ENCODE assay signal across 11 cellular contexts in the genomic region with DNA sequence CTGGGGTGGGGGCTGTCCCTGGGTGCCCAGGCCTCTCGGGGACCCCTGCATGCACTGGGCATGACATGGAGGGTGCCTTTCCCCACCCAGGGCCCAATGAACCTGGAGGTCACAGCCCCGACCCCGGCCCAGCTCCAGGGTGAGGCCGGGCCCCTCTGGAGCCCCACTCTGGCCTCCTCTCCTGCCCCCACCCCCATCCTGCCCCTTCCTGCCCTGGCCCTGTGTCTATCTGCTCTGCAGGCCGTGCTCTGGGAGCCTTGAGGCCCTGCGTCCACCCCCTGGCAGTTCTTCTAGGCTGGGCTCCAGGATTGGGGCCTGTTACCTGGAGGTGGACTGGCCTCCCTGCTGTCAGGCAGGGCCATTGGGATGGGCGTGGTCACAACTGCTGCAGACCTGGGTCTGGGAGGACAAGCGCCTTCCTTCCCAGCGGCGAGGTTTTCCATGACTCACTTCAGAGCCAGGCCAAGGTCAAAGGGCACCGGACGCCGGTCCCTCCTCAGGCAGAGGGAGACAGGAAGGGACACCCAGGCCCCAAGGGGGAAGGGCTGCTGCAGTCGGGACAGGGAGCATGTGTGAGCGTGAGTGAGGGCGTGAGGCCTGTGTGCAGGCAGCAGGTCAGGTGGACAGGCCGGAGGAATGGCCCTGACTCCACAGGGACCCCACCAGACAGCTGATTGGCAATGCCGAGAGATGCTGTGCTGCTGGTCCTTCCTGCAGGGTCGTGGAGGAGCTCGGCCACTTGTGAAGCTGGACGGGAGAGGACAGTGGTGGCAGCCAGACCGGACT. TPM values are rescaled to one million over a fixed set of nuclear protein-coding genes. Genes with fewer than 3 reads are reported as not detected.
A peak's percentile ranks its signal among the peaks of the same experiment; 100 is the strongest.
DNase-seq lines count a peak whose midpoint lies in the region; ATAC-seq and TF ChIP-seq lines count a peak whose summit lies in the region.
"Had no signal": no experiment of that assay in that cellular context is flagged by ENCODE, and none has a peak within 500 bp of the region (broad histone marks: within the 10 kb centered on the region; RNA-seq: fewer than 3 reads in every experiment).

No MANE protein-coding gene starts in this region.

- no peak overlapping the region for H3K4me3 Mint-ChIP-seq in GM23338
- H3K4me3 Mint-ChIP-seq in activated T-cell treated with anti-CD3 and anti-CD28 coated beads, Interleukin-2, amount 50 U/mL, for 24 hours, result no peak overlapping the region
- H3K4me3 Mint-ChIP-seq: activated B cell treated with CpG ODN at 0.5 μM for 24 hours had no signal

- H3K79me2 ChIP-seq in GM23338 (replicated peaks; ENCODE audit: insufficient read depth), result no peaks in the 10 kb centered on the region

- no peaks in the 10 kb centered on the region for H3K9me3 Mint-ChIP-seq in GM23338
- H3K9me3 Mint-ChIP-seq in activated T-cell treated with anti-CD3 and anti-CD28 coated beads, Interleukin-2, amount 50 U/mL, for 24 hours, result no peaks in the 10 kb centered on the region
- H3K9me3 Mint-ChIP-seq: activated B cell treated with CpG ODN at 0.5 μM for 24 hours had no signal

- H3K4me2 ChIP-seq in GM23338, result no peak overlapping the region

- H4K20me1 ChIP-seq in GM23338 (replicated peaks; ENCODE audit: insufficient read depth), result no peaks in the 10 kb centered on the region; the same call in 1 of the 2 replicates

- H3K27ac ChIP-seq in adrenal gland (peak overlapping the region; percentile 11 to 89 (median 65)), prostate gland (peak overlapping the region; percentile 39 to 59), GM23338 (ENCODE audit: low read depth) (no peak overlapping the region)
- H3K27ac ChIP-seq: HL-60 had no signal

- H3K4me3 ChIP-seq in adrenal gland (no peak overlapping the region), prostate gland (no peak overlapping the region), GM23338 (no peak overlapping the region)

- H3K36me3 Mint-ChIP-seq in GM23338 (ENCODE audit: low read depth), result no peaks in the 10 kb centered on the region
- H3K36me3 Mint-ChIP-seq in activated T-cell treated with anti-CD3 and anti-CD28 coated beads, Interleukin-2, amount 50 U/mL, for 24 hours (ENCODE audit: low read depth), result no peaks in the 10 kb centered on the region

- H3K4me1 ChIP-seq in adrenal gland (replicated peaks in 1 of 2), result peaks cover 9 to 12% of the 10 kb centered on the region in 2 donors
- H3K4me1 ChIP-seq in prostate gland (replicated peaks), result no peaks in the 10 kb centered on the region
- no peaks in the 10 kb centered on the region; the same call in 1 of the 2 replicates for H3K4me1 ChIP-seq in GM23338 (ENCODE audit: insufficient read depth)

- no peak for TF ChIP-seq POLR2A in adrenal gland (IDR thresholded peaks at IDR 0.05)
- no peak for TF ChIP-seq POLR2A in prostate gland (IDR thresholded peaks at IDR 0.05)

- peak; percentile 74 for ATAC-seq in left ventricle myocardium superior
- ATAC-seq in GM23338, result no peak

- 35 to 59% (median 52%) methylated on average over 9 to 22 of the region's 22 CpGs for WGBS in adrenal gland, 4 donors
- WGBS in prostate gland, result 77% methylated on average over 21 of the region's 22 CpGs

- H3K27me3 ChIP-seq in adrenal gland, result no peaks in the 10 kb centered on the region
- no peaks in the 10 kb centered on the region for H3K27me3 ChIP-seq in prostate gland (replicated peaks; ENCODE audit: insufficient read depth)
- H3K27me3 ChIP-seq in GM23338 (ENCODE audit: insufficient read depth), result no peaks in the 10 kb centered on the region

- peaks cover 13% of the 10 kb centered on the region for H3K4me1 Mint-ChIP-seq in GM23338
- H3K4me1 Mint-ChIP-seq in activated T-cell treated with anti-CD3 and anti-CD28 coated beads, Interleukin-2, amount 50 U/mL, for 24 hours (ENCODE audit: low read depth), result peaks cover 19% of the 10 kb centered on the region

- intact Hi-C loops in adrenal gland (cut with DNase I), result no loop called here
- intact Hi-C loops in left ventricle myocardium superior (cut with micrococcal nuclease), result loop anchor here (10.0 kb wide), 1 partner anchor 56 kb away; no protein-coding TSS in a partner anchor
- intact Hi-C loops in prostate gland (cut with DNase I), result no loop called here

- H3F3A ChIP-seq in GM23338 (replicated peaks; ENCODE audit: low read depth), result no peaks in the 10 kb centered on the region

- H2AFZ ChIP-seq in GM23338, result no peak overlapping the region

- no peaks in the 10 kb centered on the region for H3K9me3 ChIP-seq in adrenal gland (replicated peaks in 1 of 3)
- H3K9me3 ChIP-seq in prostate gland, result no peaks in the 10 kb centered on the region

- DNase-seq in ELR (ENCODE audit: low read depth) (peak; percentile 97), adrenal gland (peak; percentile 76 to 94 (median 91)), left ventricle myocardium superior (peak; percentile 85), prostate gland (ENCODE audit: low spot score) (no peak), NCI-H345 (lab: John Stamatoyannopoulos, UW) (no peak), GM23338 (ENCODE audit: low spot score) (no peak), T-helper 1 cell (no peak)
- no peak for DNase-seq in activated T-cell treated with anti-CD3 and anti-CD28 coated beads, Interleukin-2, amount 50 U/mL, for 24 hours
- DNase-seq: activated B cell treated with CpG ODN at 0.5 μM for 24 hours, NCI-H69 had no signal

- TF ChIP-seq CTCF in adrenal gland (IDR thresholded peaks at IDR 0.05) (no peak), prostate gland (IDR thresholded peaks at IDR 0.05) (no peak), GM23338 (conservative IDR thresholded peaks at IDR 0.05; ENCODE audit: low read depth in 2 of 2) (no peak)

- H3K27ac Mint-ChIP-seq in GM23338, result no peak overlapping the region; the same call in 1 of the 2 replicates
- no peak overlapping the region for H3K27ac Mint-ChIP-seq in activated T-cell treated with anti-CD3 and anti-CD28 coated beads, Interleukin-2, amount 50 U/mL, for 24 hours
- H3K27ac Mint-ChIP-seq: activated B cell treated with CpG ODN at 0.5 μM for 24 hours had no signal

- H3K9me2 ChIP-seq in GM23338 (ENCODE audit: insufficient read depth), result no peaks in the 10 kb centered on the region

- H3K27me3 Mint-ChIP-seq in GM23338 (ENCODE audit: insufficient read depth, low read depth, poor library complexity), result peaks cover 3% of the 10 kb centered on the region
- H3K27me3 Mint-ChIP-seq in activated T-cell treated with anti-CD3 and anti-CD28 coated beads, Interleukin-2, amount 50 U/mL, for 24 hours, result no peaks in the 10 kb centered on the region

- H3K36me3 ChIP-seq in adrenal gland (replicated peaks in 1 of 2), result no peaks in the 10 kb centered on the region
- H3K36me3 ChIP-seq in prostate gland, result no peaks in the 10 kb centered on the region
- H3K36me3 ChIP-seq in GM23338 (ENCODE audit: insufficient read depth), result no peaks in the 10 kb centered on the region

RNA-seq across cellular contexts. Expression of a gene that starts 31.1 kb away (rescaled TPM):
- total RNA-seq in adrenal gland (10 to 100 TPM; 13.1 to 41.1 (median 32.3) TPM), left ventricle myocardium superior (15.7 TPM), prostate gland (10 to 100 TPM; 20.2 to 52.4 TPM)
- polyA plus RNA-seq in adrenal gland (10 to 100 TPM; 33.2 to 68.9 (median 47.6) TPM), GM23338 (2016; fragmentation: Nextera tagmentation; extraction: Ambion mirVana) (10.9 and 12.1 TPM in 2 replicates)
- total RNA-seq in GM23338 (2014; rRNA removed; shearing (Covaris generic)), result 34.5 and 36.2 TPM in 2 replicates

Comparison
In these comparisons a context has a peak if more than half of its experiments do, and no peak if none do; other contexts are left out.
1. DNase-seq: peak in ELR (single experiment), adrenal gland (7 of 7) and left ventricle myocardium superior (single experiment); none in prostate gland (single experiment), NCI-H345 (single experiment), GM23338 (single experiment), activated T-cell treated with anti-CD3 and anti-CD28 coated beads, Interleukin-2, amount 50 U/mL, for 24 hours (single experiment) and T-helper 1 cell (0 of 5).